Comparison of ENCODE assay signal across 21 cellular contexts in the genomic region with DNA sequence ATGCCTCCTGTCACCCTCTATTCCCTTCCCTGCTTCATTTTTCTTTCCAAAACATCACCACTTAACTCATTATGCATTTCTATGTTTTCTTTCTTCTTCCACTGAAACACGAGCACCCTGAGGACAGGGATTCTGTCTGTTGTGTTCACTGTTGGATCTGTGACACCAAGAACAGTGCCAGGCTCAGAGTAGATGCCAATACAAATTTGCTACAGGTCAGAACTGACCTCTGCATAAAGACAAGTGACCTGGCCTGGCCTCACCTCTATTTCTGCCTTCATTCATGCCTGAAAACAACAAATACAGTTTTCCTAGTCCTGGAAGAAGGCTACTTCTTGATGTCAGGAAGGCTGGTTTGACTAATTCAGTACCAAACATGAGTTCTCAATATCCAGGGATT. TPM values are rescaled to one million over a fixed set of nuclear protein-coding genes. Genes with fewer than 3 reads are reported as not detected.
A peak's percentile ranks its signal among the peaks of the same experiment; 100 is the strongest.
DNase-seq lines count a peak whose midpoint lies in the region; ATAC-seq, FAIRE-seq and TF ChIP-seq lines count a peak whose summit lies in the region.
"Had no signal": no experiment of that assay in that cellular context is flagged by ENCODE, and none has a peak within 500 bp of the region (broad histone marks: within the 10 kb centered on the region; RNA-seq: fewer than 3 reads in every experiment).

No MANE protein-coding gene starts in this region.

- H3K27ac ChIP-seq in right lobe of liver (no peak overlapping the region), HepG2 (ENCODE audit: extremely low read length, insufficient read depth, low read length) (no peak overlapping the region), astrocyte (ENCODE audit: low read depth, low read length) (no peak overlapping the region), smooth muscle cell (ENCODE audit: low read depth) (peak overlapping the region; percentile 84)
- H3K27ac ChIP-seq: 22Rv1, BLaER1 had no signal

- no peaks in the 10 kb centered on the region for H3K27me3 Mint-ChIP-seq in astrocyte (ENCODE audit: low read depth, unreplicated experiment)

- FAIRE-seq in HepG2 (lab: Jason Lieb, UNC) (no peak), astrocyte (lab: Jason Lieb, UNC) (no peak), D721Med (lab: Jason Lieb, UNC) (no peak)
- FAIRE-seq: GM12878, GM19239, H54 had no signal

- DNase-seq in right lobe of liver, result no peak
- no peak for DNase-seq in HepG2 (ENCODE audit: low spot score)
- DNase-seq in astrocyte (ENCODE audit: low read depth), result no peak
- no peak for DNase-seq in smooth muscle cell (lab: John Stamatoyannopoulos, UW; ENCODE audit: unreplicated experiment)
- DNase-seq in cerebellum (ENCODE audit: low spot score), result no peak
- DNase-seq in activated CD8-positive, alpha-beta memory T cell treated with anti-CD3 and anti-CD28 coated beads for 24 hours, result no peak
- no peak for DNase-seq in D721Med (ENCODE audit: insufficient read length, low spot score)
- DNase-seq: Calu3; CD8-positive, alpha-beta T cell; DMS 273 treated with DMSO at 0.1 percent for 48 hours; DMS53; DND-41; GM23248; HCEC 1CT had no signal

- H3K9me3 ChIP-seq in right lobe of liver (no peaks in the 10 kb centered on the region), HepG2 (ENCODE audit: low read length) (no peaks in the 10 kb centered on the region), astrocyte (ENCODE audit: insufficient read depth, low read depth, low read length) (no peaks in the 10 kb centered on the region), smooth muscle cell (replicated peaks; ENCODE audit: low read depth) (no peaks in the 10 kb centered on the region)
- H3K9me3 ChIP-seq: BLaER1 had no signal

- no peak overlapping the region for H3K27ac Mint-ChIP-seq in astrocyte (ENCODE audit: unreplicated experiment)
- H3K27ac Mint-ChIP-seq: CD14-positive monocyte; CD8-positive, alpha-beta T cell had no signal

- POLR2A ChIA-PET in HepG2 (lab: Yijun Ruan, JAX), result no interaction called here

- intact Hi-C loops in right lobe of liver (cut with DNase I) (no loop called here), HepG2 (cut with micrococcal nuclease; ENCODE audit: unreplicated experiment) (no loop called here)

- BruUV-seq in HepG2 (replicated peaks; lab: Mats Ljungman, UMichigan), result no TSS peak

- H3K4me1 Mint-ChIP-seq in astrocyte (ENCODE audit: low read depth, unreplicated experiment), result peaks cover 26% of the 10 kb centered on the region
- H3K4me1 Mint-ChIP-seq: CD14-positive monocyte had no signal

- H4K20me1 ChIP-seq in HepG2 (ENCODE audit: insufficient read depth, low read length) (no peaks in the 10 kb centered on the region; the same call in 1 of the 2 replicates), astrocyte (ENCODE audit: insufficient read depth, low read length) (no peaks in the 10 kb centered on the region), smooth muscle cell (ENCODE audit: low read depth) (no peaks in the 10 kb centered on the region)
- H4K20me1 ChIP-seq: BLaER1 had no signal

- no peak for TF ChIP-seq CTCF in right lobe of liver (IDR thresholded peaks at IDR 0.05)
- no peak for TF ChIP-seq CTCF in HepG2 (CRISPR knock-in tag; IDR thresholded peaks at IDR 0.05)
- TF ChIP-seq CTCF in astrocyte (IDR thresholded peaks at IDR 0.05; ENCODE audit: insufficient read depth, low read depth, low read length), result no peak
- no peak for TF ChIP-seq CTCF in smooth muscle cell (IDR thresholded peaks at IDR 0.05; ENCODE audit: borderline replicate concordance, insufficient read depth, poor library complexity, severe bottlenecking)
- TF ChIP-seq CTCF in D721Med (IDR thresholded peaks at IDR 0.05; ENCODE audit: insufficient read depth, missing control alignments), result no peak

- H3K36me3 ChIP-seq in right lobe of liver, result no peaks in the 10 kb centered on the region
- H3K36me3 ChIP-seq in HepG2 (replicated peaks in 1 of 2; ENCODE audit: control insufficient read depth in 1 of 2, insufficient read depth in 2 of 2, low read length in 2 of 2), result no peaks in the 10 kb centered on the region
- no peaks in the 10 kb centered on the region for H3K36me3 ChIP-seq in astrocyte (ENCODE audit: insufficient read depth, low read length)
- H3K36me3 ChIP-seq in smooth muscle cell (ENCODE audit: low read depth), result no peaks in the 10 kb centered on the region
- H3K36me3 ChIP-seq: BLaER1 had no signal

- H3K4me1 ChIP-seq in right lobe of liver, result peaks cover 0 to 32% (median 2%) of the 10 kb centered on the region in 4 donors
- H3K4me1 ChIP-seq in HepG2 (ENCODE audit: insufficient read depth, low read length), result no peaks in the 10 kb centered on the region; the same call in 1 of the 2 replicates
- H3K4me1 ChIP-seq in astrocyte (ENCODE audit: insufficient read depth, low read length), result peaks cover 32% of the 10 kb centered on the region
- H3K4me1 ChIP-seq in smooth muscle cell (ENCODE audit: low read depth), result peaks cover 20% of the 10 kb centered on the region

- peaks cover 8% of the 10 kb centered on the region for H3F3A ChIP-seq in smooth muscle cell (ENCODE audit: low read depth)

- WGBS in right lobe of liver (ENCODE audit: insufficient coverage, low coverage, low lambda C conversion rate, missing lambda C conversion rate), result 17% methylated on average over 1 of the region's 1 CpG
- 2% methylated on average over 1 of the region's 1 CpG for WGBS in HepG2 (ENCODE audit: low lambda C conversion rate)
- WGBS in smooth muscle cell (ENCODE audit: low lambda C conversion rate), result 87% methylated on average over 1 of the region's 1 CpG

- H3K27me3 ChIP-seq in right lobe of liver (no peaks in the 10 kb centered on the region), HepG2 (ENCODE audit: control insufficient read depth in 1 of 2, insufficient read depth in 2 of 2, low read length in 2 of 2) (peaks cover 0 to 27% of the 10 kb centered on the region in 2 experiments; a peak in 3 of 5 replicates), astrocyte (ENCODE audit: insufficient read depth, low read length) (peaks cover 1% of the 10 kb centered on the region), smooth muscle cell (ENCODE audit: low read depth) (no peaks in the 10 kb centered on the region)
- H3K27me3 ChIP-seq: BLaER1 had no signal

- TF ChIP-seq POLR2A in right lobe of liver (IDR thresholded peaks at IDR 0.05) (no peak), HepG2 (IDR thresholded peaks at IDR 0.05; ENCODE audit: insufficient read depth in 1 of 2, low read depth in 2 of 2, low read length in 2 of 2) (no peak)

- H3K9ac ChIP-seq in HepG2 (ENCODE audit: insufficient read depth, low read depth, low read length) (no peak overlapping the region), astrocyte (ENCODE audit: low read length) (no peak overlapping the region), smooth muscle cell (ENCODE audit: low read depth) (no peak overlapping the region)
- H3K9ac ChIP-seq: BLaER1, GM23248 had no signal

- no peak overlapping the region for H3K4me3 Mint-ChIP-seq in astrocyte (ENCODE audit: unreplicated experiment)
- H3K4me3 Mint-ChIP-seq: CD14-positive monocyte; CD8-positive, alpha-beta T cell had no signal

- H3K36me3 Mint-ChIP-seq in astrocyte (ENCODE audit: low read depth, unreplicated experiment), result no peaks in the 10 kb centered on the region
- H3K36me3 Mint-ChIP-seq: CD14-positive monocyte; CD8-positive, alpha-beta T cell had no signal

- ATAC-seq in right lobe of liver (peak; percentile 36 to 72 (median 56)), HepG2 (no peak)
- ATAC-seq: CD8-positive, alpha-beta T cell; GM12878 had no signal

- H2AFZ ChIP-seq in HepG2 (ENCODE audit: low read length) (no peak overlapping the region), astrocyte (ENCODE audit: low read depth, low read length) (no peak overlapping the region), smooth muscle cell (ENCODE audit: low read depth) (no peak overlapping the region)
- H2AFZ ChIP-seq: GM23248 had no signal

- no peaks in the 10 kb centered on the region for H3K9me3 Mint-ChIP-seq in astrocyte (ENCODE audit: unreplicated experiment)
- H3K9me3 Mint-ChIP-seq: CD14-positive monocyte; CD8-positive, alpha-beta T cell had no signal

- no peak overlapping the region for H3K4me3 ChIP-seq in right lobe of liver
- no peak overlapping the region for H3K4me3 ChIP-seq in HepG2 (replicated peaks in 1 of 3; ENCODE audit: insufficient read depth in 1 of 3, low read depth in 2 of 3, low read length in 3 of 3)
- H3K4me3 ChIP-seq in astrocyte (ENCODE audit: insufficient read depth, low read depth, low read length), result no peak overlapping the region
- H3K4me3 ChIP-seq in smooth muscle cell, result no peak overlapping the region
- H3K4me3 ChIP-seq: BLaER1, GM12878, GM23248 had no signal

- in situ Hi-C loops in HepG2 (cut with HindIII; ENCODE audit: extremely low pct_ligation_motif_present, low pct_unique_long_range_greater_than_20kb), result no loop called here

- H3K79me2 ChIP-seq in HepG2 (ENCODE audit: insufficient read depth, low read length) (no peaks in the 10 kb centered on the region), astrocyte (ENCODE audit: insufficient read depth, low read length) (no peaks in the 10 kb centered on the region), smooth muscle cell (ENCODE audit: low read depth) (no peaks in the 10 kb centered on the region)

- TF ChIP-seq EP300 in HepG2 (IDR thresholded peaks at IDR 0.05; ENCODE audit: low read depth in 2 of 2, low read length in 2 of 2) (no peak), HepG2 (CRISPR knock-in tag; IDR thresholded peaks at IDR 0.05; ENCODE audit: borderline replicate concordance) (no peak)

- CTCF ChIA-PET in HepG2 (lab: Yijun Ruan, JAX; ENCODE audit: low intra/inter-chr PET ratio, low total read pairs), result no interaction called here

- TF ChIP-seq RAD21 in HepG2 (CRISPR knock-in tag; IDR thresholded peaks at IDR 0.05), result no peak

- H3K4me2 ChIP-seq in HepG2 (ENCODE audit: low read depth, low read length) (no peak overlapping the region), astrocyte (ENCODE audit: low read length) (peak overlapping the region; percentile 53), smooth muscle cell (no peak overlapping the region)
- H3K4me2 ChIP-seq: BLaER1 had no signal

RNA-seq across cellular contexts. Expression of a gene that starts 45.1 kb away (rescaled TPM):
- total RNA-seq in right lobe of liver (10 to 100 TPM in 2 of 6 experiments, 1 to 10 TPM in 2, under 1 TPM in 2; 0.18 to 27.2 (median 5.0) TPM), HepG2 (2016; rRNA removed; fragmentation: Illumina TruSeq; extraction: Trizol) (0.07 TPM in 1 of 2 replicates, not detected in the other), astrocyte (0.25 and 0.34 TPM in 2 replicates), smooth muscle cell (0.13 and 0.63 TPM in 2 replicates), cerebellum (40.6 TPM)
- total RNA-seq in HepG2 (2016; cell fraction: cytosol; rRNA removed; fragmentation: Illumina TruSeq; extraction: Trizol; ENCODE audit: low read depth), result not detected in 2 replicates
- 0.06 TPM in 1 of 2 replicates, not detected in the other for total RNA-seq in HepG2 (2016; cell fraction: insoluble cytoplasmic fraction; rRNA removed; fragmentation: Illumina TruSeq; extraction: Trizol)
- not detected in 2 replicates for total RNA-seq in HepG2 (2016; cell fraction: membrane; rRNA removed; fragmentation: Illumina TruSeq; extraction: Trizol)
- not detected in 2 replicates for total RNA-seq in HepG2 (2016; cell fraction: nucleus; rRNA removed; fragmentation: Illumina TruSeq; extraction: Trizol)
- polyA plus RNA-seq in HepG2 (2011; rRNA removed) (0.13 and 0.32 TPM in 2 replicates), smooth muscle cell (0.73 and 3.1 TPM in 2 replicates)
- polyA plus RNA-seq in HepG2 (2011; cell fraction: cytosol; rRNA removed), result 0.06 and 0.38 TPM in 2 replicates
- 0.51 and 0.87 TPM in 2 replicates for polyA plus RNA-seq in HepG2 (2011; cell fraction: nucleus; rRNA removed)
- polyA plus RNA-seq in HepG2 (2012), result 1.2 and 1.3 TPM in 2 replicates
- polyA plus RNA-seq in HepG2 (2016; cell fraction: cytosol; fragmentation: Illumina TruSeq; extraction: Trizol; ENCODE audit: low read depth), result not detected in 2 replicates
- polyA plus RNA-seq in HepG2 (2016; cell fraction: insoluble cytoplasmic fraction; fragmentation: Illumina TruSeq; extraction: Trizol; ENCODE audit: low read depth), result not detected in 2 replicates
- polyA plus RNA-seq in HepG2 (2016; cell fraction: membrane; fragmentation: Illumina TruSeq; extraction: Trizol; ENCODE audit: low read depth), result not detected in 2 replicates
- 0.40 TPM in 1 of 2 replicates, not detected in the other for polyA plus RNA-seq in HepG2 (2016; cell fraction: nucleus; fragmentation: Illumina TruSeq; extraction: Trizol; ENCODE audit: insufficient read depth, low read depth)
- 0.24 TPM in 1 of 2 replicates, not detected in the other for polyA minus RNA-seq in HepG2 (2011; rRNA and poly(A)+ RNA removed; ENCODE audit: low replicate concordance)
- polyA minus RNA-seq in HepG2 (2011; cell fraction: cytosol; rRNA and poly(A)+ RNA removed), result 1.2 TPM in 1 of 2 replicates, not detected in the other
- polyA minus RNA-seq in HepG2 (2011; cell fraction: nucleus; rRNA and poly(A)+ RNA removed), result 0.52 TPM in 1 of 2 replicates, not detected in the other
- polyA plus RNA-seq: AG04450 had no signal
